ENCODE assay signal across 9 cellular contexts in the genomic region with DNA sequence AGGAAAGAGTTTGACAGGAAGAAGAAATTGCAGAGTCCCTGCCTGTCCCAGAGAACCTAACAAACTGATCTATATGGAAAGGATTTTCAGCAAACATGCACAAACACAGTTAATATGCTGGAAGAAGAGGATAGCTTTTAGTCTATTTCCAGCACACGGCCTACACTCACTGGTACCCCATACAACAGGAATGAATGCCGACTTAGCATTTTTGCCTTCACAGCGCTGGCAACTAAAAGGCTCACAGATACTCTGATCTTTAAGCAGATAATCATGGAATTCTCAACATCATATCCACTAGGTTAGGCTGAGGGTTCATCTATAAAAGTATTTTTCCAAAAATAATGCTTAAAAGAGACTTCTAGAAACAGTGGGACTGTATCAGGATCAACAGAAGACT. TPM values are rescaled to one million over a fixed set of nuclear protein-coding genes. Genes with fewer than 3 reads are reported as not detected.
"Had no signal": no experiment of that assay in that cellular context is flagged by ENCODE, and none has a peak within 500 bp of the region (broad histone marks: within the 10 kb centered on the region; RNA-seq: fewer than 3 reads in every experiment).

No MANE protein-coding gene starts in this region.

- H3K4me3 ChIP-seq: GM23248 had no signal

- H2AFZ ChIP-seq: GM23248 had no signal

- H3K4me2 ChIP-seq: KMS-11 had no signal

- H3K27ac ChIP-seq: GM23248, KMS-11 had no signal

- DNase-seq: GM23248, GOT3, H9, HCEC 1CT, Karpas-422, KBM-7 had no signal

- H3K4me1 Mint-ChIP-seq: H9 had no signal

- H3K4me3 Mint-ChIP-seq: H9 had no signal

- H3K9ac ChIP-seq: GM23248, KMS-11 had no signal

- FAIRE-seq: H54, HTR-8/SVneo had no signal

RNA-seq across cellular contexts. Expression of gene TUBA8, which starts 9.8 kb away (rescaled TPM):
- polyA plus RNA-seq: GM23248 had no signal
